ENCODE assay signal across 17 cellular contexts in genomic region chr4:152894673-152895072, GRCh38. TPM values are rescaled to one million over a fixed set of nuclear protein-coding genes. Genes with fewer than 3 reads are reported as not detected.
DNase-seq lines count a peak whose midpoint lies in the region; ATAC-seq and TF ChIP-seq lines count a peak whose summit lies in the region.
"Had no signal": no experiment of that assay in that cellular context is flagged by ENCODE, and none has a peak within 500 bp of the region (broad histone marks: within the 10 kb centered on the region; RNA-seq: fewer than 3 reads in every experiment).

No MANE protein-coding gene starts in this region.

- H3K4me1 Mint-ChIP-seq in MCF 10A (ENCODE audit: insufficient read depth, unreplicated experiment) = peaks cover 23% of the 10 kb centered on the region
- H3K4me1 Mint-ChIP-seq: activated naive CD8-positive, alpha-beta T cell treated with anti-CD3 and anti-CD28 coated beads, Interleukin-2, amount 50 U/mL, for 24 hours had no signal

- intact Hi-C loops in MCF 10A (cut with micrococcal nuclease) = no loop called here
- intact Hi-C loops in breast epithelium (cut with DNase I; ENCODE audit: low total_unique reads) = no loop called here
- intact Hi-C loops in OCI-LY7 (cut with micrococcal nuclease; ENCODE audit: unreplicated experiment) = no loop called here

- in situ Hi-C loops in astrocyte of the spinal cord (cut with HindIII; ENCODE audit: low sequenced_read_pairs) = no loop called here

- CTCF ChIA-PET in MCF 10A (lab: Yijun Ruan, JAX) = interaction anchor here (0.6 to 1.5 kb wide), 2 partner anchors 42 to 233 kb away, joined by 3 to 4 read pairs; no protein-coding TSS in a partner anchor
- CTCF ChIA-PET in OCI-LY7 (lab: Charles Lee; ENCODE audit: unreplicated experiment) = no interaction called here

- H3K9me2 ChIP-seq in OCI-LY7 (ENCODE audit: insufficient read depth, low read length) = no peaks in the 10 kb centered on the region

- no peak for ATAC-seq in GM19455 (IDR thresholded peaks at IDR 0.05; ENCODE audit: unreplicated experiment)
- ATAC-seq: activated naive CD8-positive, alpha-beta T cell treated with anti-CD3 and anti-CD28 coated beads, Interleukin-2, amount 50 U/mL, for 24 hours; activated T-cell treated with anti-CD3 and anti-CD28 coated beads, Interleukin-2, amount 50 U/mL, for 4 hours; Panc1 had no signal

- no peaks in the 10 kb centered on the region for H3K36me3 ChIP-seq in breast epithelium
- no peaks in the 10 kb centered on the region for H3K36me3 ChIP-seq in OCI-LY7 (ENCODE audit: insufficient read depth, low read length)

- H3K27me3 Mint-ChIP-seq in MCF 10A (ENCODE audit: insufficient read depth, unreplicated experiment) = no peaks in the 10 kb centered on the region
- H3K27me3 Mint-ChIP-seq: activated naive CD8-positive, alpha-beta T cell treated with anti-CD3 and anti-CD28 coated beads, Interleukin-2, amount 50 U/mL, for 24 hours had no signal

- POLR2A ChIA-PET in MCF 10A (lab: Yijun Ruan, JAX) = interaction anchor here (1.2 kb wide), 1 partner anchor 46 kb away, joined by 3 read pairs; no protein-coding TSS in a partner anchor
- POLR2A ChIA-PET in OCI-LY7 (lab: Charles Lee) = no interaction called here

- no peak overlapping the region for H3K27ac Mint-ChIP-seq in MCF 10A (ENCODE audit: low read depth, unreplicated experiment)
- H3K27ac Mint-ChIP-seq: activated naive CD8-positive, alpha-beta T cell treated with anti-CD3 and anti-CD28 coated beads, Interleukin-2, amount 50 U/mL, for 24 hours; T-helper 1 cell treated with Interleukin-12 subunit alpha and Interleukin-12 subunit beta and Interleukin-4 antibody, amounts not matched to agents 30 μg/mL and 1 μg/mL, for 36 hours had no signal

- no TSS peak for BruUV-seq in MCF 10A (replicated peaks; lab: Mats Ljungman, UMichigan)
- no TSS peak for BruUV-seq in OCI-LY7 (replicated peaks; lab: Mats Ljungman, UMichigan)

- no peaks in the 10 kb centered on the region for H3K9me3 Mint-ChIP-seq in MCF 10A (ENCODE audit: unreplicated experiment)
- H3K9me3 Mint-ChIP-seq: activated naive CD8-positive, alpha-beta T cell treated with anti-CD3 and anti-CD28 coated beads, Interleukin-2, amount 50 U/mL, for 24 hours; activated T-cell treated with anti-CD3 and anti-CD28 coated beads, Interleukin-2, amount 50 U/mL, for 4 hours; nephron progenitor cell; T-helper 1 cell treated with Interleukin-12 subunit alpha and Interleukin-12 subunit beta and Interleukin-4 antibody, amounts not matched to agents 30 μg/mL and 1 μg/mL, for 36 hours had no signal

- TF ChIP-seq POLR2A in breast epithelium (IDR thresholded peaks at IDR 0.05) = no peak

- H3K4me3 Mint-ChIP-seq in MCF 10A (ENCODE audit: unreplicated experiment) = no peak overlapping the region
- H3K4me3 Mint-ChIP-seq: activated naive CD8-positive, alpha-beta T cell treated with anti-CD3 and anti-CD28 coated beads, Interleukin-2, amount 50 U/mL, for 24 hours; activated T-cell treated with anti-CD3 and anti-CD28 coated beads, Interleukin-2, amount 50 U/mL, for 4 hours; nephron progenitor cell; T-helper 1 cell treated with Interleukin-12 subunit alpha and Interleukin-12 subunit beta and Interleukin-4 antibody, amounts not matched to agents 30 μg/mL and 1 μg/mL, for 36 hours had no signal

- no peaks in the 10 kb centered on the region for H3K79me2 ChIP-seq in OCI-LY7 (ENCODE audit: insufficient read depth, low read depth, low read length)

- TF ChIP-seq CTCF in MCF 10A (IDR thresholded peaks at IDR 0.05; ENCODE audit: unreplicated experiment) (no peak), breast epithelium (IDR thresholded peaks at IDR 0.05) (no peak), astrocyte of the spinal cord (IDR thresholded peaks at IDR 0.05; ENCODE audit: low read depth, low read length) (no peak), OCI-LY7 (conservative IDR thresholded peaks at IDR 0.05; ENCODE audit: low read length) (no peak)

- no peaks in the 10 kb centered on the region for H4K20me1 ChIP-seq in OCI-LY7 (ENCODE audit: insufficient read depth, low read length)

- H3K36me3 Mint-ChIP-seq in MCF 10A (ENCODE audit: insufficient read depth, unreplicated experiment) = peaks cover 27% of the 10 kb centered on the region

- H3K9me3 ChIP-seq in breast epithelium = no peaks in the 10 kb centered on the region
- no peaks in the 10 kb centered on the region for H3K9me3 ChIP-seq in OCI-LY7 (ENCODE audit: low read length)
- H3K9me3 ChIP-seq: testis had no signal

- no peak overlapping the region for H3K27ac ChIP-seq in breast epithelium
- no peak overlapping the region for H3K27ac ChIP-seq in OCI-LY7 (ENCODE audit: low read depth, low read length, poor library complexity, severe bottlenecking)
- H3K27ac ChIP-seq: testis had no signal

- H3K4me3 ChIP-seq in breast epithelium = no peak overlapping the region
- H3K4me3 ChIP-seq in astrocyte of the spinal cord (ENCODE audit: low read depth, low read length) = no peak overlapping the region
- no peak overlapping the region for H3K4me3 ChIP-seq in OCI-LY7 (ENCODE audit: low read depth, low read length, poor library complexity, severe bottlenecking)
- H3K4me3 ChIP-seq: testis had no signal

- H3K4me1 ChIP-seq in breast epithelium (no peaks in the 10 kb centered on the region), OCI-LY7 (ENCODE audit: insufficient read depth, low read length, poor library complexity, severe bottlenecking) (no peaks in the 10 kb centered on the region)
- H3K4me1 ChIP-seq: testis had no signal

- no peak overlapping the region for H3K4me2 ChIP-seq in OCI-LY7 (ENCODE audit: low read length)

- no peaks in the 10 kb centered on the region for H3K27me3 ChIP-seq in breast epithelium
- H3K27me3 ChIP-seq: testis had no signal

- H2AFZ ChIP-seq in OCI-LY7 (ENCODE audit: low read length) = no peak overlapping the region

- peak; percentile 72 for DNase-seq in MCF 10A (ENCODE audit: unreplicated experiment)
- no peak for DNase-seq in breast epithelium (ENCODE audit: low spot score in 2 of 2)
- peak; percentile 57 for DNase-seq in astrocyte of the spinal cord (ENCODE audit: low read depth, low spot score)
- peak; percentile 68 for DNase-seq in iris pigment epithelial cell (ENCODE audit: low read depth)
- DNase-seq in OCI-LY7 (ENCODE audit: low spot score) = no peak
- no peak for DNase-seq in mesenteric fat pad (ENCODE audit: low spot score)
- no peak for DNase-seq in DMS79 treated with DMSO at 0.1 percent for 48 hours (lab: John Stamatoyannopoulos, UW)
- DNase-seq: activated naive CD8-positive, alpha-beta T cell treated with anti-CD3 and anti-CD28 coated beads, Interleukin-2, amount 50 U/mL, for 24 hours; activated T-cell treated with anti-CD3 and anti-CD28 coated beads, Interleukin-2, amount 50 U/mL, for 4 hours; effector CD4-positive, alpha-beta T cell; NCI-H146; NCI-H510A treated with DMSO at 0.1 percent for 48 hours; nephron progenitor cell; testis had no signal

RNA-seq across cellular contexts. Expression of gene FHDC1, which starts 41.5 kb away (rescaled TPM):
- total RNA-seq in MCF 10A (2022) (2.0 and 2.7 TPM in 2 replicates), breast epithelium (1 to 10 TPM in 2 of 3 donors, under 1 TPM in 1; 0.48 to 2.3 (median 2.0) TPM), OCI-LY7 (2022) (0.04 and 0.06 TPM in 2 replicates), mesenteric fat pad (1.2 TPM)
- 0.03 and 0.13 TPM in 2 replicates for total RNA-seq in OCI-LY7 (2014; rRNA removed; shearing (Covaris generic))

Comparison
In these comparisons a context has a peak if more than half of its experiments do, and no peak if none do; other contexts are left out.
1. DNase-seq: peak in MCF 10A (single experiment), astrocyte of the spinal cord (single experiment) and iris pigment epithelial cell (single experiment); none in breast epithelium (0 of 2), OCI-LY7 (single experiment), mesenteric fat pad (single experiment) and DMS79 treated with DMSO at 0.1 percent for 48 hours (single experiment).